6 cellular contexts compared by ENCODE assay signal in genomic region chr6:57668108-57668507, GRCh38.
DNase-seq lines count a peak whose midpoint lies in the region; ATAC-seq and TF ChIP-seq lines count a peak whose summit lies in the region.
"Not testable (repeated sequence)": the region's sequence is repeated elsewhere in the genome, so short reads cannot be mapped to it uniquely, and the experiment has no call there.

No MANE protein-coding gene starts in this region.

- H3K36me3 Mint-ChIP-seq in HFFc6 (ENCODE audit: low read depth): not testable (repeated sequence)

- not testable (repeated sequence) for TF ChIP-seq CTCF in HFFc6 (IDR thresholded peaks at IDR 0.05); PC-3 (conservative IDR thresholded peaks at IDR 0.05; ENCODE audit: low read depth, low read length); left lung (IDR thresholded peaks at IDR 0.05); omental fat pad (IDR thresholded peaks at IDR 0.05); upper lobe of right lung (IDR thresholded peaks at IDR 0.05)

- H3K9me2 ChIP-seq in PC-3 (replicated peaks; ENCODE audit: low read length): not testable (repeated sequence)

- H3K9me3 Mint-ChIP-seq in HFFc6: not testable (repeated sequence)

- H3K4me3 ChIP-seq in PC-3 (ENCODE audit: low read length); adipocyte (ENCODE audit: low read length); left lung; upper lobe of right lung: not testable (repeated sequence)

- not testable (repeated sequence) for DNase-seq in HFFc6; PC-3; adipocyte (ENCODE audit: low read depth); left lung; omental fat pad (ENCODE audit: low spot score); upper lobe of right lung

- H3K4me1 ChIP-seq in PC-3 (ENCODE audit: insufficient read depth, low read length); left lung; upper lobe of right lung: not testable (repeated sequence)
- peaks cover 21% of the 10 kb centered on the region for H3K4me1 ChIP-seq in adipocyte (ENCODE audit: control insufficient read depth, insufficient read depth, low read length)

- not testable (repeated sequence) for H3K4me2 ChIP-seq in PC-3 (ENCODE audit: low read length)

- not testable (repeated sequence) for H3K9ac ChIP-seq in PC-3 (ENCODE audit: low read length)
- H3K9ac ChIP-seq in adipocyte (ENCODE audit: low read length): peak overlapping the region; percentile 68

- H3K27me3 Mint-ChIP-seq in HFFc6 (ENCODE audit: insufficient read depth): not testable (repeated sequence)

- H3F3A ChIP-seq in PC-3 (ENCODE audit: low read length, unreplicated experiment): not testable (repeated sequence)

- H3K9me3 ChIP-seq in PC-3 (ENCODE audit: low read length); adipocyte (ENCODE audit: control insufficient read depth, low read length); left lung; upper lobe of right lung: not testable (repeated sequence)

- H2AFZ ChIP-seq in PC-3 (ENCODE audit: low read length): not testable (repeated sequence)

- not testable (repeated sequence) for H3K4me3 Mint-ChIP-seq in HFFc6

- CTCF ChIA-PET in PC-3 (lab: Charles Lee): not testable (repeated sequence)

- not testable (repeated sequence) for H3K36me3 ChIP-seq in PC-3 (ENCODE audit: low read depth, low read length); adipocyte (ENCODE audit: control insufficient read depth, insufficient read depth, low read length, severe bottlenecking); left lung; upper lobe of right lung

- not testable (repeated sequence) for H3K79me2 ChIP-seq in PC-3 (ENCODE audit: low read length)

- H4K20me1 ChIP-seq in PC-3 (ENCODE audit: low read length): not testable (repeated sequence)

- peaks cover 51% of the 10 kb centered on the region for H3K4me1 Mint-ChIP-seq in HFFc6 (ENCODE audit: low read depth)

- intact Hi-C loops in PC-3 (cut with micrococcal nuclease); left lung (cut with DNase I); upper lobe of right lung (cut with DNase I): not testable (repeated sequence)

- POLR2A ChIA-PET in PC-3 (lab: Charles Lee; ENCODE audit: unreplicated experiment): not testable (repeated sequence)

- H3K27ac ChIP-seq in PC-3 (ENCODE audit: low read length); left lung; upper lobe of right lung: not testable (repeated sequence)

- ATAC-seq in PC-3 (peak; percentile 67), left lung (peak; percentile 47), omental fat pad (ENCODE audit: low FRiP score) (peak; percentile 90), upper lobe of right lung (peak; percentile 30)

- BruUV-seq in PC-3 (replicated peaks; lab: Mats Ljungman, UMichigan): not testable (repeated sequence)

- peak overlapping the region; percentile 86 for H3K27ac Mint-ChIP-seq in HFFc6

- not testable (repeated sequence) for H3K27me3 ChIP-seq in PC-3 (ENCODE audit: low read length); adipocyte (replicated peaks; ENCODE audit: control insufficient read depth, insufficient read depth, low read length); left lung; upper lobe of right lung

Comparison
In these comparisons a context has a peak if more than half of its experiments do, and no peak if none do; other contexts are left out.
1. ATAC-seq: peak in every context shown above with its lines; median percentile 90 in omental fat pad; 67 in PC-3; 47 in left lung; 30 in upper lobe of right lung.